1 cellular context compared by ENCODE assay signal in genomic region chr15:70825841-70826240, GRCh38.
TF ChIP-seq lines count a peak whose summit lies in the region.

No MANE protein-coding gene starts in this region.

TF ChIP-seq in GM23338, 12 proteins besides CTCF, POLR2A, EP300 and RAD21 (continued from another document):
- TF ChIP-seq REST (IDR thresholded peaks at IDR 0.05; ENCODE audit: unreplicated experiment) (no peak), NANOG (IDR thresholded peaks at IDR 0.05; ENCODE audit: borderline replicate concordance) (no peak), CREB1 (CRISPR knock-in tag; IDR thresholded peaks at IDR 0.05; ENCODE audit: low read depth) (no peak), JUNB (IDR thresholded peaks at IDR 0.05; ENCODE audit: unreplicated experiment) (no peak), ZNF331 (CRISPR knock-in tag; IDR thresholded peaks at IDR 0.05; ENCODE audit: low read depth) (no peak), ZNF462 (CRISPR knock-in tag; IDR thresholded peaks at IDR 0.05) (no peak), POLR2AphosphoS5 (IDR thresholded peaks at IDR 0.05; ENCODE audit: low read depth) (no peak), EZH2phosphoT487 (IDR thresholded peaks at IDR 0.05; ENCODE audit: unreplicated experiment) (no peak), ZNF114 (CRISPR knock-in tag; IDR thresholded peaks at IDR 0.05) (no peak), ETS1 (IDR thresholded peaks at IDR 0.05) (no peak)
TF ChIP-seq in GM23338: peak in this region for 0.
